Comparison of ENCODE assay signal across 8 cellular contexts in genomic region chr6:7145269-7146078, GRCh38. TPM values are rescaled to one million over a fixed set of nuclear protein-coding genes. Genes with fewer than 3 reads are reported as not detected.
DNase-seq lines count a peak whose midpoint lies in the region; ATAC-seq and TF ChIP-seq lines count a peak whose summit lies in the region.

No MANE protein-coding gene starts in this region.

- no peak overlapping the region for H2AFZ ChIP-seq in osteoblast (ENCODE audit: low read length)

- peaks cover 3% of the 10 kb centered on the region for H4K20me1 ChIP-seq in osteoblast (ENCODE audit: insufficient read depth, low read length)

- H3K4me1 Mint-ChIP-seq in activated CD4-positive, alpha-beta memory T cell treated with anti-CD3 and anti-CD28 coated beads for 36 hours (ENCODE audit: low read depth) = peaks cover 62% of the 10 kb centered on the region

- H3K4me3 Mint-ChIP-seq in activated CD4-positive, alpha-beta memory T cell treated with anti-CD3 and anti-CD28 coated beads for 36 hours = no peak overlapping the region

- ATAC-seq in GM18858 (IDR thresholded peaks at IDR 0.05; ENCODE audit: unreplicated experiment) = no peak

- no peaks in the 10 kb centered on the region for H3K9me3 ChIP-seq in colonic mucosa
- H3K9me3 ChIP-seq in osteoblast (ENCODE audit: low read depth, low read length) = no peaks in the 10 kb centered on the region

- intact Hi-C loops in colonic mucosa (cut with DNase I) = no loop called here
- intact Hi-C loops in activated CD4-positive, alpha-beta memory T cell treated with anti-CD3 and anti-CD28 coated beads for 36 hours (cut with micrococcal nuclease) = no loop called here

- H3K27ac ChIP-seq in colonic mucosa (peak overlapping the region; percentile 87), osteoblast (ENCODE audit: low read depth, low read length) (peak overlapping the region; percentile 84)

- no peaks in the 10 kb centered on the region for H3K27me3 Mint-ChIP-seq in activated CD4-positive, alpha-beta memory T cell treated with anti-CD3 and anti-CD28 coated beads for 36 hours

- no peaks in the 10 kb centered on the region for H3K9me3 Mint-ChIP-seq in activated CD4-positive, alpha-beta memory T cell treated with anti-CD3 and anti-CD28 coated beads for 36 hours

- H3K4me1 ChIP-seq in colonic mucosa (peaks cover 25% of the 10 kb centered on the region), osteoblast (ENCODE audit: insufficient read depth, low read length) (peaks cover 52% of the 10 kb centered on the region)

- H3K9ac ChIP-seq in colonic mucosa (ENCODE audit: low read depth in 2 of 2, low read length in 2 of 2) = peak overlapping the region in 1 of 2 donors; percentile 90

- no peaks in the 10 kb centered on the region for H3K27me3 ChIP-seq in colonic mucosa
- H3K27me3 ChIP-seq in osteoblast (ENCODE audit: insufficient read depth, low read length) = no peaks in the 10 kb centered on the region
- H3K27me3 ChIP-seq in H7 (ENCODE audit: control insufficient read depth, insufficient read depth, low read length) = no peaks in the 10 kb centered on the region

- CTCF ChIA-PET in activated CD4-positive, alpha-beta memory T cell treated with anti-CD3 and anti-CD28 coated beads for 36 hours (lab: Charles Lee) = interaction anchor here (1.0 kb wide), 1 partner anchor 98 kb away, joined by 3 read pairs; no protein-coding TSS in a partner anchor

- H3K27ac Mint-ChIP-seq in activated CD4-positive, alpha-beta memory T cell treated with anti-CD3 and anti-CD28 coated beads for 36 hours = no peak overlapping the region

- H3K36me3 Mint-ChIP-seq in activated CD4-positive, alpha-beta memory T cell treated with anti-CD3 and anti-CD28 coated beads for 36 hours = no peaks in the 10 kb centered on the region

- DNase-seq in DMS79 treated with DMSO at 0.1 percent for 48 hours (lab: John Stamatoyannopoulos, UW) (peak; percentile 61), NCI-H2029 treated with DMSO at 0.1 percent for 48 hours (lab: John Stamatoyannopoulos, UW) (peak; percentile 75), colonic mucosa (peak; percentile 76), osteoblast (ENCODE audit: insufficient read length, low spot score, missing footprints) (no peak), H7 (no peak), GOT3 (lab: John Stamatoyannopoulos, UW) (no peak)
- DNase-seq in activated CD4-positive, alpha-beta memory T cell treated with anti-CD3 and anti-CD28 coated beads for 36 hours = no peak

- no peaks in the 10 kb centered on the region for H3K36me3 ChIP-seq in colonic mucosa
- no peaks in the 10 kb centered on the region for H3K36me3 ChIP-seq in osteoblast (ENCODE audit: insufficient read depth, low read length)
- H3K36me3 ChIP-seq in H7 (replicated peaks; ENCODE audit: control insufficient read depth, insufficient read depth, low read length) = no peaks in the 10 kb centered on the region

- H3K79me2 ChIP-seq in osteoblast (ENCODE audit: insufficient read depth, low read length) = peaks cover 87% of the 10 kb centered on the region

- peak overlapping the region; percentile 67 for H3K4me2 ChIP-seq in osteoblast (ENCODE audit: insufficient read depth, low read length)

- POLR2A ChIA-PET in activated CD4-positive, alpha-beta memory T cell treated with anti-CD3 and anti-CD28 coated beads for 36 hours (lab: Charles Lee) = no interaction called here

- H3K4me3 ChIP-seq in colonic mucosa = no peak overlapping the region
- H3K4me3 ChIP-seq in osteoblast (ENCODE audit: insufficient read depth, low read length) = no peak overlapping the region
- H3K4me3 ChIP-seq in H7 (ENCODE audit: insufficient read depth, low read depth, low read length) = no peak overlapping the region

- TF ChIP-seq CTCF in colonic mucosa (IDR thresholded peaks at IDR 0.05) (no peak), osteoblast (IDR thresholded peaks at IDR 0.05; ENCODE audit: extremely low read depth, low read depth, low read length) (no peak)

RNA-seq across cellular contexts. Expression of gene RREB1, which starts 37.7 kb away (rescaled TPM):
- total RNA-seq in colonic mucosa = 10 to 100 TPM; 79.0 to 81.3 TPM
- 25.9 and 29.3 TPM in 2 replicates for total RNA-seq in osteoblast
- 24.2 and 31.9 TPM in 2 replicates for total RNA-seq in H7 (2014; rRNA removed; shearing (Covaris generic))
- total RNA-seq in activated CD4-positive, alpha-beta memory T cell treated with anti-CD3 and anti-CD28 coated beads for 36 hours = 10 to 100 TPM; 13.0 to 13.5 TPM

Comparison
In these comparisons a context has a peak if more than half of its experiments do, and no peak if none do; other contexts are left out.
1. DNase-seq: peak in DMS79 treated with DMSO at 0.1 percent for 48 hours (single experiment), NCI-H2029 treated with DMSO at 0.1 percent for 48 hours (single experiment) and colonic mucosa (single experiment); none in osteoblast (single experiment), H7 (single experiment), activated CD4-positive, alpha-beta memory T cell treated with anti-CD3 and anti-CD28 coated beads for 36 hours (single experiment) and GOT3 (single experiment).